In genomic region chr11:66467756-66468155, GRCh38 we compare ENCODE assay signal across 9 cellular contexts. TPM values are rescaled to one million over a fixed set of nuclear protein-coding genes. Genes with fewer than 3 reads are reported as not detected.
DNase-seq lines count a peak whose midpoint lies in the region; ATAC-seq, FAIRE-seq and TF ChIP-seq lines count a peak whose summit lies in the region.
"Had no signal": no experiment of that assay in that cellular context is flagged by ENCODE, and none has a peak within 500 bp of the region (broad histone marks: within the 10 kb centered on the region; RNA-seq: fewer than 3 reads in every experiment).

No MANE protein-coding gene starts in this region.

- H4K20me1 ChIP-seq in H1 (replicated peaks in 1 of 2; ENCODE audit: control insufficient read depth in 1 of 2, insufficient read depth in 2 of 2, low read length in 2 of 2), result no peaks in the 10 kb centered on the region

- no peak overlapping the region for H2BK20ac ChIP-seq in H1 (ENCODE audit: low read length)

- H4K8ac ChIP-seq in H1 (ENCODE audit: extremely low read depth, insufficient read depth, low read length), result no peak overlapping the region
- no peak overlapping the region for H4K8ac ChIP-seq in neuronal stem cell (ENCODE audit: low read depth, low read length)

- no peak for DNase-seq in A549 (ENCODE audit: low read depth in 1 of 2, low spot score in 1 of 2)
- peak; percentile 23 for DNase-seq in GDM1 (lab: John Stamatoyannopoulos, UW)
- DNase-seq in RWPE2 (ENCODE audit: low spot score), result no peak
- DNase-seq in H1 (ENCODE audit: low read depth in 1 of 2, low spot score in 2 of 2), result peak in 1 of 2 experiments; percentile 51
- DNase-seq in neuronal stem cell (ENCODE audit: low spot score), result peak; percentile 38
- DNase-seq in SW 1271 (lab: John Stamatoyannopoulos, UW), result no peak
- no peak for DNase-seq in glomerular visceral epithelial cell (ENCODE audit: extremely low spot score)

- H4K91ac ChIP-seq in H1 (replicated peaks; ENCODE audit: insufficient read length, low read length), result no peak overlapping the region
- H4K91ac ChIP-seq in neuronal stem cell (ENCODE audit: low read depth, low read length, poor library complexity), result no peak overlapping the region

- CTCF ChIA-PET in A549 (lab: Yijun Ruan, JAX), result interaction anchor here (0.5 to 4.8 kb wide), 9 partner anchors 10 to 67 kb away, joined by 3 to 37 read pairs (median 4); partner anchors contain the start of genes DPP3, MRPL11 and NPAS4
- CTCF ChIA-PET in H1 (lab: Charles Lee; ENCODE audit: partially characterized antibody), result interaction anchor here (0.6 to 6.7 kb wide), 11 partner anchors 8 to 82 kb away, joined by 3 to 39 read pairs (median 6); partner anchors contain the start of genes DPP3, MRPL11 and NPAS4

- no peak for TF ChIP-seq RAD21 in A549 (conservative IDR thresholded peaks at IDR 0.05 in 1 of 2, IDR thresholded peaks at IDR 0.05 in 1 of 2)
- TF ChIP-seq RAD21 in H1 (IDR thresholded peaks at IDR 0.05 in 1 of 2, conservative IDR thresholded peaks at IDR 0.05 in 1 of 2; ENCODE audit: low read depth in 2 of 2, low read length in 2 of 2), result no peak

- TF ChIP-seq EP300 in A549 (IDR thresholded peaks at IDR 0.05) (no peak), H1 (IDR thresholded peaks at IDR 0.05; ENCODE audit: borderline replicate concordance in 1 of 2, low read depth in 2 of 2, low read length in 2 of 2) (no peak)

- H3K4me3 ChIP-seq in A549 (peak overlapping the region; percentile 72; the same call in 2 of the 3 replicates), RWPE2 (ENCODE audit: severe bottlenecking) (peak overlapping the region; percentile 85), H1 (ENCODE audit: extremely low read depth in 1 of 4, insufficient read depth in 2 of 4, low read depth in 3 of 4, low read length in 4 of 4) (peak overlapping the region; percentile 52 to 78 (median 65); a peak in 6 of 8 replicates), neuronal stem cell (ENCODE audit: low read length in 2 of 2) (peak overlapping the region in 1 of 2 donors; percentile 68)

- no peak overlapping the region; the same call in 1 of the 2 replicates for H2BK5ac ChIP-seq in H1 (ENCODE audit: low read depth, low read length)
- no peak overlapping the region for H2BK5ac ChIP-seq in neuronal stem cell (ENCODE audit: low read length)

- H3K27ac ChIP-seq in A549 (peak overlapping the region in 1 of 2 experiments; percentile 95; a peak in 3 of 6 replicates), RWPE2 (ENCODE audit: poor library complexity, severe bottlenecking) (no peak overlapping the region), H1 (ENCODE audit: low read depth, low read length) (no peak overlapping the region), neuronal stem cell (replicated peaks; ENCODE audit: low read length) (no peak overlapping the region)

- H3K4me2 ChIP-seq in A549 (peak overlapping the region; percentile 93), H1 (ENCODE audit: insufficient read depth in 1 of 2, low read depth in 2 of 2, low read length in 2 of 2) (peak overlapping the region; percentile 69 to 74), neuronal stem cell (ENCODE audit: insufficient read depth, low read length, poor library complexity, severe bottlenecking) (peak overlapping the region; percentile 92)

- H3K9me3 ChIP-seq in A549, result no peaks in the 10 kb centered on the region; the same call in 1 of the 3 replicates
- no peaks in the 10 kb centered on the region for H3K9me3 ChIP-seq in RWPE2 (ENCODE audit: severe bottlenecking)
- H3K9me3 ChIP-seq in H1 (ENCODE audit: insufficient read depth in 2 of 2, low read depth in 1 of 2, low read length in 1 of 2), result peaks cover 0 to under 1% of the 10 kb centered on the region in 2 experiments; a peak in 2 of 4 replicates
- H3K9me3 ChIP-seq in neuronal stem cell (replicated peaks in 1 of 2; ENCODE audit: control insufficient read depth in 2 of 2, insufficient read depth in 1 of 2, low read depth in 1 of 2, low read length in 2 of 2), result peaks cover 0 to 2% of the 10 kb centered on the region in 2 donors

- H3K14ac ChIP-seq in H1 (ENCODE audit: insufficient read length) (no peak overlapping the region), neuronal stem cell (ENCODE audit: low read length) (no peak overlapping the region)

- ATAC-seq in A549, result peak in 1 of 2 experiments; percentile 12; a peak in 2 of 6 replicates
- no peak for ATAC-seq in RWPE2 (ENCODE audit: low read depth)
- ATAC-seq in GM21737 (IDR thresholded peaks at IDR 0.05; ENCODE audit: unreplicated experiment), result no peak

- H3K79me2 ChIP-seq in H1 (ENCODE audit: control insufficient read depth in 1 of 2, insufficient read depth in 2 of 2, low read length in 2 of 2), result no peaks in the 10 kb centered on the region

- H3K23ac ChIP-seq in H1 (ENCODE audit: insufficient read length) (no peak overlapping the region), neuronal stem cell (ENCODE audit: low read depth, low read length, poor library complexity) (no peak overlapping the region)

- TF ChIP-seq POLR2A in A549 (IDR thresholded peaks at IDR 0.05; ENCODE audit: low read length) (no peak), H1 (IDR thresholded peaks at IDR 0.05; ENCODE audit: control extremely low read depth in 1 of 2, low read depth in 2 of 2, low read length in 2 of 2) (no peak)

- WGBS in A549 (ENCODE audit: missing lambda C conversion rate), result 80% methylated on average over 6 of the region's 6 CpGs
- WGBS in H1 (ENCODE audit: extremely low coverage in 1 of 2, insufficient coverage in 1 of 2, insufficient read length in 1 of 2, insufficient replicate concordance in 2 of 2, low coverage in 1 of 2, low lambda C conversion rate in 2 of 2, missing lambda C conversion rate in 1 of 2), 2 experiments, result 81% methylated on average over 6 of the region's 6 CpGs; no CpG with 5 or more reads in 1 of the 2 experiments
- WGBS in neuronal stem cell (ENCODE audit: extremely low coverage in 2 of 2, insufficient read length in 2 of 2, insufficient replicate concordance in 1 of 2), 2 donors, result no CpG with 5 or more reads among the region's 6 CpGs

- H3K9ac ChIP-seq in H1 (replicated peaks in 1 of 4; ENCODE audit: extremely low read depth in 1 of 4, low read depth in 3 of 4, low read length in 3 of 4), result peak overlapping the region in 2 of 4 experiments; percentile 5 to 62; a peak in 2 of 7 replicates
- peak overlapping the region; percentile 85 for H3K9ac ChIP-seq in neuronal stem cell (ENCODE audit: low read depth, low read length, poor library complexity)

- no peak overlapping the region for H4K5ac ChIP-seq in H1 (ENCODE audit: insufficient read length, low read depth, low read length)

- FAIRE-seq in A549 (lab: Jason Lieb, UNC) (no peak), H1 (lab: Jason Lieb, UNC) (no peak)

- H3K4me1 ChIP-seq in A549 (peaks cover 10% of the 10 kb centered on the region), RWPE2 (ENCODE audit: insufficient read depth, poor library complexity, severe bottlenecking) (no peaks in the 10 kb centered on the region), H1 (replicated peaks in 1 of 4; ENCODE audit: control insufficient read depth in 3 of 4, insufficient read depth in 4 of 4, low read length in 3 of 4) (peaks cover 7 to 25% (median 14%) of the 10 kb centered on the region in 4 experiments), neuronal stem cell (ENCODE audit: control insufficient read depth in 2 of 2, insufficient read depth in 1 of 2, low read depth in 1 of 2, low read length in 2 of 2) (peaks cover 13 to 26% of the 10 kb centered on the region in 2 donors)

- H3K27me3 ChIP-seq in RWPE2 (ENCODE audit: insufficient read depth, poor library complexity, severe bottlenecking), result no peaks in the 10 kb centered on the region
- H3K27me3 ChIP-seq in H1 (replicated peaks in 1 of 4; ENCODE audit: control insufficient read depth in 3 of 4, extremely low read depth in 1 of 4, insufficient read depth in 3 of 4, low read length in 3 of 4), result no peaks in the 10 kb centered on the region; a peak in 1 of 7 replicates
- no peaks in the 10 kb centered on the region for H3K27me3 ChIP-seq in neuronal stem cell (ENCODE audit: control insufficient read depth in 3 of 3, insufficient read depth in 3 of 3, low read depth in 1 of 3, low read length in 3 of 3)

- H2BK12ac ChIP-seq in H1 (ENCODE audit: low read depth, low read length) (no peak overlapping the region), neuronal stem cell (ENCODE audit: low read length) (no peak overlapping the region)

- H3K79me1 ChIP-seq in H1 (ENCODE audit: low read depth, low read length), result no peaks in the 10 kb centered on the region
- no peaks in the 10 kb centered on the region for H3K79me1 ChIP-seq in neuronal stem cell (ENCODE audit: low read depth, low read length)

- H3K23me2 ChIP-seq in H1 (ENCODE audit: low read depth, low read length), result peaks cover 13% of the 10 kb centered on the region

- H2BK15ac ChIP-seq in H1 (ENCODE audit: low read length) (no peak overlapping the region), neuronal stem cell (ENCODE audit: low read length) (no peak overlapping the region)

- H3K4ac ChIP-seq in H1 (replicated peaks; ENCODE audit: insufficient read length, low read depth, low read length), result no peak overlapping the region
- no peak overlapping the region for H3K4ac ChIP-seq in neuronal stem cell (ENCODE audit: low read length)

- no peak overlapping the region for H3K56ac ChIP-seq in H1 (replicated peaks; ENCODE audit: insufficient read length, low read depth, low read length)

- TF ChIP-seq CTCF in A549 (IDR thresholded peaks at IDR 0.05), result no peak
- no peak for TF ChIP-seq CTCF in RWPE2 (IDR thresholded peaks at IDR 0.05; ENCODE audit: poor library complexity, severe bottlenecking)
- no peak for TF ChIP-seq CTCF in H1 (IDR thresholded peaks at IDR 0.05; ENCODE audit: control extremely low read depth in 1 of 3, insufficient read depth in 1 of 3, low read depth in 1 of 3, low read length in 3 of 3)

- POLR2A ChIA-PET in A549 (lab: Yijun Ruan, JAX) (interaction anchor here (3.9 kb wide), 1 partner anchor 12 kb away, joined by 47 read pairs; the partner anchor contains the start of gene DPP3), H1 (lab: Charles Lee; ENCODE audit: partially characterized antibody) (interaction anchor here (1.0 to 7.3 kb wide), 8 partner anchors 9 to 170 kb away, joined by 3 to 85 read pairs (median 4); partner anchors contain the start of genes DPP3, MRPL11, NPAS4 and RBM4)

- H3K18ac ChIP-seq in H1 (ENCODE audit: extremely low read depth, low read length) (no peak overlapping the region), neuronal stem cell (ENCODE audit: low read length) (peak overlapping the region; percentile 89)

- peaks cover 11% of the 10 kb centered on the region for H3K36me3 ChIP-seq in RWPE2 (ENCODE audit: low read depth)
- H3K36me3 ChIP-seq in H1 (ENCODE audit: control insufficient read depth in 2 of 4, insufficient read depth in 4 of 4, low read length in 3 of 4), result no peaks in the 10 kb centered on the region; a peak in 1 of 8 replicates
- H3K36me3 ChIP-seq in neuronal stem cell (replicated peaks in 1 of 2; ENCODE audit: control insufficient read depth in 2 of 2, insufficient read depth in 2 of 2, low read length in 2 of 2), result peaks cover 9 to 34% of the 10 kb centered on the region in 2 donors

- H2BK120ac ChIP-seq in H1 (replicated peaks; ENCODE audit: low read depth, low read length) (no peak overlapping the region), neuronal stem cell (ENCODE audit: low read depth, low read length) (no peak overlapping the region)

- H2AFZ ChIP-seq in H1 (ENCODE audit: low read length) (no peak overlapping the region), neuronal stem cell (ENCODE audit: low read length) (peak overlapping the region; percentile 30)

- H2AK5ac ChIP-seq in H1 (ENCODE audit: low read depth, low read length), result no peak overlapping the region
- H2AK5ac ChIP-seq in neuronal stem cell (ENCODE audit: low read depth, low read length), result peak overlapping the region; percentile 22

RNA-seq across cellular contexts. Expression of gene PELI3, which starts 1.1 kb away (rescaled TPM):
- 2.3 and 2.7 TPM in 2 replicates for polyA plus RNA-seq in A549 (2011; rRNA removed)
- polyA plus RNA-seq in A549 (2012; cell fraction: cytosol; rRNA removed), result 3.5 and 5.9 TPM in 2 replicates
- 4.7 and 8.3 TPM in 2 replicates for polyA plus RNA-seq in A549 (2012; cell fraction: nucleus; rRNA removed)
- polyA plus RNA-seq in A549 (2017; fragmentation: RNase III; extraction: RNeasy Plus Mini Kit Qiagen cat#74134 plus additional on column Dnase treatment), result 4.4 to 5.7 TPM (median 5.6 TPM) in 3 replicates
- polyA minus RNA-seq in A549 (2011; rRNA and poly(A)+ RNA removed), result 6.2 and 8.3 TPM in 2 replicates
- 7.6 TPM in 2 replicates for total RNA-seq in H1 (2021; fragmentation: NEBNext Ultra II Directional; extraction: Animal tissue kit (Norgen Biotek cat#: 25700))
- 5.2 and 7.6 TPM in 2 replicates for polyA plus RNA-seq in H1 (2011; rRNA removed)
- polyA plus RNA-seq in H1 (2011; cell fraction: cytosol; rRNA removed), result 5.3 TPM
- 9.8 TPM for polyA plus RNA-seq in H1 (2011; cell fraction: nucleus; rRNA removed)
- polyA plus RNA-seq in H1 (2012, experiment 1 of 2), result 3.7 to 8.0 TPM (median 5.7 TPM) in 4 replicates
- 5.6 TPM for polyA plus RNA-seq in H1 (2012, experiment 2 of 2)
- 3.1 TPM for polyA plus RNA-seq in H1 (2013, experiment 1 of 2)
- 3.5 TPM for polyA plus RNA-seq in H1 (2013, experiment 2 of 2)
- 7.4 and 11.2 TPM in 2 replicates for polyA minus RNA-seq in H1 (2011; rRNA and poly(A)+ RNA removed)
- polyA minus RNA-seq in H1 (2011; cell fraction: cytosol; rRNA and poly(A)+ RNA removed), result 6.5 TPM
- 18.7 TPM for polyA minus RNA-seq in H1 (2011; cell fraction: nucleus; rRNA and poly(A)+ RNA removed)
- 6.4 TPM for polyA plus RNA-seq in neuronal stem cell (2013, experiment 1 of 2)
- polyA plus RNA-seq in neuronal stem cell (2013, experiment 2 of 2), result 6.3 TPM

RNA-seq across cellular contexts. Expression of gene DPP3, which starts 12.5 kb away (rescaled TPM):
- polyA plus RNA-seq in A549 (2011; rRNA removed) (52.2 TPM in 2 replicates), A549 (2017; fragmentation: RNase III; extraction: RNeasy Plus Mini Kit Qiagen cat#74134 plus additional on column Dnase treatment) (70.5 to 71.7 TPM (median 71.1 TPM) in 3 replicates), H1 (2011; rRNA removed) (75.1 and 90.6 TPM in 2 replicates)
- 66.8 and 90.8 TPM in 2 replicates for polyA plus RNA-seq in A549 (2012; cell fraction: cytosol; rRNA removed)
- 139 and 159 TPM in 2 replicates for polyA plus RNA-seq in A549 (2012; cell fraction: nucleus; rRNA removed)
- polyA minus RNA-seq in A549 (2011; rRNA and poly(A)+ RNA removed), result 66.8 and 71.6 TPM in 2 replicates
- 82.7 and 86.4 TPM in 2 replicates for total RNA-seq in H1 (2021; fragmentation: NEBNext Ultra II Directional; extraction: Animal tissue kit (Norgen Biotek cat#: 25700))
- polyA plus RNA-seq in H1 (2011; cell fraction: cytosol; rRNA removed), result 78.8 TPM
- polyA plus RNA-seq in H1 (2011; cell fraction: nucleus; rRNA removed), result 231 TPM
- 67.1 to 86.6 TPM (median 82.3 TPM) in 4 replicates for polyA plus RNA-seq in H1 (2012, experiment 1 of 2)
- 84.4 TPM for polyA plus RNA-seq in H1 (2012, experiment 2 of 2)
- 35.6 TPM for polyA plus RNA-seq in H1 (2013, experiment 1 of 2)
- 33.7 TPM for polyA plus RNA-seq in H1 (2013, experiment 2 of 2)
- 126 TPM in 2 replicates for polyA minus RNA-seq in H1 (2011; rRNA and poly(A)+ RNA removed)
- 122 TPM for polyA minus RNA-seq in H1 (2011; cell fraction: cytosol; rRNA and poly(A)+ RNA removed)
- 94.0 TPM for polyA minus RNA-seq in H1 (2011; cell fraction: nucleus; rRNA and poly(A)+ RNA removed)
- polyA plus RNA-seq in neuronal stem cell (2013, experiment 1 of 2), result 23.4 TPM
- 23.8 TPM for polyA plus RNA-seq in neuronal stem cell (2013, experiment 2 of 2)

RNA-seq across cellular contexts. Expression of gene MRPL11, which starts 29.1 kb away (rescaled TPM):
- 62.9 and 70.1 TPM in 2 replicates for polyA plus RNA-seq in A549 (2011; rRNA removed)
- polyA plus RNA-seq in A549 (2012; cell fraction: cytosol; rRNA removed), result 71.9 and 85.0 TPM in 2 replicates
- 35.0 and 45.6 TPM in 2 replicates for polyA plus RNA-seq in A549 (2012; cell fraction: nucleus; rRNA removed)
- polyA plus RNA-seq in A549 (2017; fragmentation: RNase III; extraction: RNeasy Plus Mini Kit Qiagen cat#74134 plus additional on column Dnase treatment), result 71.9 to 73.8 TPM (median 73.5 TPM) in 3 replicates
- 26.8 and 28.1 TPM in 2 replicates for polyA minus RNA-seq in A549 (2011; rRNA and poly(A)+ RNA removed)
- total RNA-seq in H1 (2021; fragmentation: NEBNext Ultra II Directional; extraction: Animal tissue kit (Norgen Biotek cat#: 25700)), result 141 and 152 TPM in 2 replicates
- polyA plus RNA-seq in H1 (2011; rRNA removed), result 105 and 106 TPM in 2 replicates
- 116 TPM for polyA plus RNA-seq in H1 (2011; cell fraction: cytosol; rRNA removed)
- polyA plus RNA-seq in H1 (2011; cell fraction: nucleus; rRNA removed), result 102 TPM
- 161 to 181 TPM (median 177 TPM) in 4 replicates for polyA plus RNA-seq in H1 (2012, experiment 1 of 2)
- polyA plus RNA-seq in H1 (2012, experiment 2 of 2), result 290 TPM
- 187 TPM for polyA plus RNA-seq in H1 (2013, experiment 1 of 2)
- polyA plus RNA-seq in H1 (2013, experiment 2 of 2), result 199 TPM
- 45.4 and 61.3 TPM in 2 replicates for polyA minus RNA-seq in H1 (2011; rRNA and poly(A)+ RNA removed)
- 31.3 TPM for polyA minus RNA-seq in H1 (2011; cell fraction: cytosol; rRNA and poly(A)+ RNA removed)
- polyA minus RNA-seq in H1 (2011; cell fraction: nucleus; rRNA and poly(A)+ RNA removed), result 11.6 TPM
- 108 TPM for polyA plus RNA-seq in neuronal stem cell (2013, experiment 1 of 2)
- 108 TPM for polyA plus RNA-seq in neuronal stem cell (2013, experiment 2 of 2)

RNA-seq across cellular contexts. Expression of gene BBS1, which starts 42.7 kb away (rescaled TPM):
- polyA plus RNA-seq in A549 (2011; rRNA removed), result 12.5 and 14.7 TPM in 2 replicates
- 13.3 and 13.9 TPM in 2 replicates for polyA plus RNA-seq in A549 (2012; cell fraction: cytosol; rRNA removed)
- polyA plus RNA-seq in A549 (2012; cell fraction: nucleus; rRNA removed), result 39.7 and 42.5 TPM in 2 replicates
- 10.9 to 13.4 TPM (median 12.5 TPM) in 3 replicates for polyA plus RNA-seq in A549 (2017; fragmentation: RNase III; extraction: RNeasy Plus Mini Kit Qiagen cat#74134 plus additional on column Dnase treatment)
- polyA minus RNA-seq in A549 (2011; rRNA and poly(A)+ RNA removed), result 22.1 and 25.1 TPM in 2 replicates
- total RNA-seq in H1 (2021; fragmentation: NEBNext Ultra II Directional; extraction: Animal tissue kit (Norgen Biotek cat#: 25700)), result 19.1 and 22.1 TPM in 2 replicates
- 19.5 and 33.7 TPM in 2 replicates for polyA plus RNA-seq in H1 (2011; rRNA removed)
- polyA plus RNA-seq in H1 (2011; cell fraction: cytosol; rRNA removed), result 26.9 TPM
- polyA plus RNA-seq in H1 (2011; cell fraction: nucleus; rRNA removed), result 59.4 TPM
- 18.6 to 24.3 TPM (median 22.4 TPM) in 4 replicates for polyA plus RNA-seq in H1 (2012, experiment 1 of 2)
- 14.7 TPM for polyA plus RNA-seq in H1 (2012, experiment 2 of 2)
- 11.0 TPM for polyA plus RNA-seq in H1 (2013, experiment 1 of 2)
- 10.8 TPM for polyA plus RNA-seq in H1 (2013, experiment 2 of 2)
- 23.6 and 31.8 TPM in 2 replicates for polyA minus RNA-seq in H1 (2011; rRNA and poly(A)+ RNA removed)
- polyA minus RNA-seq in H1 (2011; cell fraction: cytosol; rRNA and poly(A)+ RNA removed), result 32.1 TPM
- 30.9 TPM for polyA minus RNA-seq in H1 (2011; cell fraction: nucleus; rRNA and poly(A)+ RNA removed)
- polyA plus RNA-seq in neuronal stem cell (2013, experiment 1 of 2), result 26.0 TPM
- 25.7 TPM for polyA plus RNA-seq in neuronal stem cell (2013, experiment 2 of 2)

RNA-seq across cellular contexts. Expression of gene NPAS4, which starts 46.9 kb away (rescaled TPM):
- polyA plus RNA-seq in A549 (2011; rRNA removed) (not detected in 2 replicates), A549 (2017; fragmentation: RNase III; extraction: RNeasy Plus Mini Kit Qiagen cat#74134 plus additional on column Dnase treatment) (0.03 TPM in 1 of 3 replicates, not detected in the others), H1 (2011; rRNA removed) (0.73 and 0.77 TPM in 2 replicates)
- 0.01 and 0.06 TPM in 2 replicates for polyA plus RNA-seq in A549 (2012; cell fraction: cytosol; rRNA removed)
- polyA plus RNA-seq in A549 (2012; cell fraction: nucleus; rRNA removed), result 0.11 and 0.13 TPM in 2 replicates
- 0.10 TPM in 1 of 2 replicates, not detected in the other for polyA minus RNA-seq in A549 (2011; rRNA and poly(A)+ RNA removed)
- total RNA-seq in H1 (2021; fragmentation: NEBNext Ultra II Directional; extraction: Animal tissue kit (Norgen Biotek cat#: 25700)), result 0.88 and 0.99 TPM in 2 replicates
- 0.54 TPM for polyA plus RNA-seq in H1 (2011; cell fraction: cytosol; rRNA removed)
- polyA plus RNA-seq in H1 (2011; cell fraction: nucleus; rRNA removed), result 2.0 TPM
- polyA plus RNA-seq in H1 (2012, experiment 1 of 2), result 0.58 to 1.2 TPM (median 0.85 TPM) in 4 replicates
- 0.28 TPM for polyA plus RNA-seq in H1 (2012, experiment 2 of 2)
- polyA plus RNA-seq in H1 (2013, experiment 1 of 2), result 0.24 TPM
- polyA plus RNA-seq in H1 (2013, experiment 2 of 2), result 0.18 TPM
- polyA minus RNA-seq in H1 (2011; rRNA and poly(A)+ RNA removed), result 0.12 and 0.66 TPM in 2 replicates
- 0.44 TPM for polyA minus RNA-seq in H1 (2011; cell fraction: cytosol; rRNA and poly(A)+ RNA removed)
- 0.40 TPM for polyA minus RNA-seq in H1 (2011; cell fraction: nucleus; rRNA and poly(A)+ RNA removed)
- 0.74 TPM for polyA plus RNA-seq in neuronal stem cell (2013, experiment 1 of 2)
- polyA plus RNA-seq in neuronal stem cell (2013, experiment 2 of 2), result 0.62 TPM
- total RNA-seq: glomerular endothelial cell had no signal

Comparison
In these comparisons a context has a peak if more than half of its experiments do, and no peak if none do; other contexts are left out.
1. DNase-seq: peak in GDM1 (single experiment) and neuronal stem cell (single experiment); none in A549 (0 of 2), RWPE2 (single experiment), SW 1271 (0 of 2) and glomerular visceral epithelial cell (single experiment).
2. Peak in every context shown above with its lines, with median percentiles within 50 percentile points of each other: H3K4me2 ChIP-seq.